Comparison of ENCODE assay signal across 9 cellular contexts in the genomic region with DNA sequence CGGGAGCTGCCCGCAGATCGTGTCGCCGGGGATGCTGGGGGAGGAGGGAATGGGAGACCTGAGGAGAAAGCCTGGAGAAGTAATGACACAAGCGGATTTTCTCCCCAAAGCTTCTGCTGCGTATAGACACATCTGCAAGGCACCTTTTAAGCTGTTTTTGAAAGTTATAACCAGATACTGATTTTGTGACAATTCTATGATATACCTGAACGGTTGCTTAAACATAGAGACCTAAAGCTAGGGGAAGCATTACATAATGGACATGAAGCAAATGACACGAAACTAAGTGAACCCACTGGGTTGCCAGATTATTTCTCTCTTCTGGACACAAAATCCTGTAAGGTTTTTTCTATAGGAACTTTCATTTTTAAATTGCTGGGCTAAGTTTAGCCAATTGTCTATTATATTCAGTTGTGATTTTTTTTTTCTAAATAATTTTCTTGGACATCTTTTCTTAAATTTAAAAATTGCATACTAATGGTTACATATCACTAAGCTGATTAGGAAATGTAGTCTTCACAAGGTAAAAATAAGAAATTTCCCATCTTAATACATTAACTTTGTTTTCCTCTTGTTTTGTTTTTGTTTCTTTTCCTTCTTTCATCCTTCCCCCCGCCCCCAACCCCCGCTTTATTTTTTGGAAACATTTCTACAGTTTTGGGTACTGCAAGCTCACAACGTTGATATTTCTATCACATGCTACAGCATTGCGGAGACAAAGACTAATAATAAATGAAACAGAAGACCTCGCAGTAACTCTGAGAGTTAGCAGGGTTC. TPM values are rescaled to one million over a fixed set of nuclear protein-coding genes. Genes with fewer than 3 reads are reported as not detected.
DNase-seq lines count a peak whose midpoint lies in the region; ATAC-seq and TF ChIP-seq lines count a peak whose summit lies in the region.
"Had no signal": no experiment of that assay in that cellular context is flagged by ENCODE, and none has a peak within 500 bp of the region (broad histone marks: within the 10 kb centered on the region; RNA-seq: fewer than 3 reads in every experiment).

No MANE protein-coding gene starts in this region.

- H3K4me3 Mint-ChIP-seq in T-helper 2 cell treated with Interferon-gamma antibody and Interleukin-4, amounts not matched to agents 5 μg/mL and 100 μg/mL, for 36 hours = peak overlapping the region; percentile 76
- H3K4me3 Mint-ChIP-seq in stimulated activated effector memory CD8-positive, alpha-beta T cell treated with anti-CD3 and anti-CD28 coated beads, Interleukin-12 subunit alpha, Interleukin-12 subunit beta, amount 100 ng/mL, for 72 hours = peak overlapping the region; percentile 66

- H3K27ac Mint-ChIP-seq in T-helper 2 cell treated with Interferon-gamma antibody and Interleukin-4, amounts not matched to agents 5 μg/mL and 100 μg/mL, for 36 hours = no peak overlapping the region
- no peak overlapping the region for H3K27ac Mint-ChIP-seq in stimulated activated effector memory CD8-positive, alpha-beta T cell treated with anti-CD3 and anti-CD28 coated beads, Interleukin-12 subunit alpha, Interleukin-12 subunit beta, amount 100 ng/mL, for 72 hours

- peaks cover 17% of the 10 kb centered on the region for H3K4me1 Mint-ChIP-seq in T-helper 2 cell treated with Interferon-gamma antibody and Interleukin-4, amounts not matched to agents 5 μg/mL and 100 μg/mL, for 36 hours (ENCODE audit: low read depth)
- no peaks in the 10 kb centered on the region for H3K4me1 Mint-ChIP-seq in stimulated activated effector memory CD8-positive, alpha-beta T cell treated with anti-CD3 and anti-CD28 coated beads, Interleukin-12 subunit alpha, Interleukin-12 subunit beta, amount 100 ng/mL, for 72 hours

- no peak overlapping the region for H3K27ac ChIP-seq in hepatocyte

- no peaks in the 10 kb centered on the region for H3K9me2 ChIP-seq in hepatocyte (replicated peaks; ENCODE audit: insufficient read depth)

- H3K4me3 ChIP-seq in hepatocyte = peak overlapping the region; percentile 61

- H3K79me2 ChIP-seq in hepatocyte = no peaks in the 10 kb centered on the region

- H3K36me3 Mint-ChIP-seq in T-helper 2 cell treated with Interferon-gamma antibody and Interleukin-4, amounts not matched to agents 5 μg/mL and 100 μg/mL, for 36 hours (ENCODE audit: low read depth) = no peaks in the 10 kb centered on the region
- no peaks in the 10 kb centered on the region for H3K36me3 Mint-ChIP-seq in stimulated activated effector memory CD8-positive, alpha-beta T cell treated with anti-CD3 and anti-CD28 coated beads, Interleukin-12 subunit alpha, Interleukin-12 subunit beta, amount 100 ng/mL, for 72 hours

- H3K4me2 ChIP-seq in hepatocyte = peak overlapping the region; percentile 99

- no peaks in the 10 kb centered on the region for H4K20me1 ChIP-seq in hepatocyte (ENCODE audit: insufficient read depth, poor library complexity, severe bottlenecking)

- no peak for ATAC-seq in stimulated activated effector memory CD8-positive, alpha-beta T cell treated with anti-CD3 and anti-CD28 coated beads, Interleukin-12 subunit alpha, Interleukin-12 subunit beta, amount 100 ng/mL, for 72 hours

- no peaks in the 10 kb centered on the region for H3K4me1 ChIP-seq in hepatocyte (ENCODE audit: insufficient read depth)

- H3K9me3 ChIP-seq in hepatocyte (ENCODE audit: low read depth) = no peaks in the 10 kb centered on the region

- DNase-seq in NCI-H345 treated with DMSO at 0.1 percent for 48 hours (lab: John Stamatoyannopoulos, UW; ENCODE audit: unreplicated experiment) = peak; percentile 42
- no peak for DNase-seq in NCI-H345 (lab: John Stamatoyannopoulos, UW)
- no peak for DNase-seq in T-helper 2 cell treated with Interferon-gamma antibody and Interleukin-4, amounts not matched to agents 5 μg/mL and 100 μg/mL, for 36 hours (ENCODE audit: low spot score)
- no peak for DNase-seq in hepatocyte (ENCODE audit: low spot score)
- no peak for DNase-seq in stimulated activated effector memory CD8-positive, alpha-beta T cell treated with anti-CD3 and anti-CD28 coated beads, Interleukin-12 subunit alpha, Interleukin-12 subunit beta, amount 100 ng/mL, for 72 hours (ENCODE audit: low spot score in 2 of 2)
- no peak for DNase-seq in EL
- no peak for DNase-seq in activated CD8-positive, alpha-beta memory T cell treated with anti-CD3 and anti-CD28 coated beads, Interleukin-2, amount 50 U/mL, for 4 hours
- DNase-seq in kidney tubule cell (ENCODE audit: low spot score) = no peak
- DNase-seq: DND-41 had no signal

- no peak for TF ChIP-seq CTCF in hepatocyte (IDR thresholded peaks at IDR 0.05; ENCODE audit: poor library complexity)

- peaks cover 65% of the 10 kb centered on the region for H3K27me3 Mint-ChIP-seq in T-helper 2 cell treated with Interferon-gamma antibody and Interleukin-4, amounts not matched to agents 5 μg/mL and 100 μg/mL, for 36 hours (ENCODE audit: low read depth)

- H3K9me3 Mint-ChIP-seq in T-helper 2 cell treated with Interferon-gamma antibody and Interleukin-4, amounts not matched to agents 5 μg/mL and 100 μg/mL, for 36 hours = no peaks in the 10 kb centered on the region
- no peaks in the 10 kb centered on the region for H3K9me3 Mint-ChIP-seq in stimulated activated effector memory CD8-positive, alpha-beta T cell treated with anti-CD3 and anti-CD28 coated beads, Interleukin-12 subunit alpha, Interleukin-12 subunit beta, amount 100 ng/mL, for 72 hours

- peaks cover 33% of the 10 kb centered on the region for H3K27me3 ChIP-seq in hepatocyte

- H3K36me3 ChIP-seq in hepatocyte (replicated peaks; ENCODE audit: insufficient read depth, low read depth) = no peaks in the 10 kb centered on the region

- WGBS in hepatocyte (ENCODE audit: low lambda C conversion rate, missing lambda C conversion rate) = 12% methylated on average over 14 of the region's 14 CpGs

- peak overlapping the region; percentile 99 for H2AFZ ChIP-seq in hepatocyte

RNA-seq across cellular contexts. Expression of gene OSBPL6, which starts 1.3 kb away (rescaled TPM):
- 3.0 and 3.9 TPM in 2 replicates for total RNA-seq in hepatocyte
- 2.5 and 2.6 TPM in 2 replicates for polyA plus RNA-seq in hepatocyte
